36 cellular contexts compared by ENCODE assay signal in genomic region chr3:189459231-189459630, GRCh38.
"Had no signal": no experiment of that assay in that cellular context is flagged by ENCODE, and none has a peak within 500 bp of the region (broad histone marks: within the 10 kb centered on the region; RNA-seq: fewer than 3 reads in every experiment).

No MANE protein-coding gene starts in this region.

- H3K27ac ChIP-seq: ascending aorta, WERI-Rb-1 had no signal

- ATAC-seq: activated CD4-positive, alpha-beta T cell treated with anti-CD3 and anti-CD28 coated beads for 36 hours; activated CD4-positive, CD25-positive, alpha-beta regulatory T cell treated with anti-CD3 and anti-CD28 coated beads, Interleukin-2, amount 50 U/mL, for 24 hours; activated CD8-positive, alpha-beta memory T cell treated with anti-CD3 and anti-CD28 coated beads, Interleukin-2, amount 10 ng/mL, durations not matched to agents 7 days and 5 days; activated CD8-positive, alpha-beta T cell treated with anti-CD3 and anti-CD28 coated beads, Interleukin-2, amount 10 ng/mL, durations not matched to agents 7 days and 5 days; activated naive CD8-positive, alpha-beta T cell treated with anti-CD3 and anti-CD28 coated beads, Interleukin-2, amount 50 U/mL, for 24 hours; WTC11 had no signal

- H3K27me3 ChIP-seq: ascending aorta had no signal

- H3K27ac Mint-ChIP-seq: activated CD4-positive, alpha-beta memory T cell treated with anti-CD3 and anti-CD28 coated beads, Interleukin-2, amount 10 ng/mL, durations not matched to agents 7 days and 5 days; activated CD4-positive, alpha-beta T cell treated with anti-CD3 and anti-CD28 coated beads for 36 hours; activated CD4-positive, alpha-beta T cell treated with anti-CD3 and anti-CD28 coated beads, Interleukin-2, amount 10 ng/mL, durations not matched to agents 7 days and 5 days; activated CD8-positive, alpha-beta memory T cell treated with anti-CD3 and anti-CD28 coated beads, Interleukin-2, amount 10 ng/mL, durations not matched to agents 7 days and 5 days; activated CD8-positive, alpha-beta T cell treated with anti-CD3 and anti-CD28 coated beads, Interleukin-2, amount 10 ng/mL, durations not matched to agents 7 days and 5 days; activated naive CD4-positive, alpha-beta T cell treated with anti-CD3 and anti-CD28 coated beads, Interleukin-2, amount 10 ng/mL, durations not matched to agents 7 days and 5 days; activated naive CD8-positive, alpha-beta T cell; activated naive CD8-positive, alpha-beta T cell treated with anti-CD3 and anti-CD28 coated beads, Interleukin-2, amount 10 ng/mL, durations not matched to agents 7 days and 5 days; activated naive CD8-positive, alpha-beta T cell treated with anti-CD3 and anti-CD28 coated beads, Interleukin-2, amount 50 U/mL, for 24 hours; activated T-cell treated with anti-CD3 and anti-CD28 coated beads, Interleukin-2, amount 50 U/mL, for 24 hours; activated T-helper 2 cell treated with anti-CD3 and anti-CD28 coated beads, Interferon-gamma antibody, Interleukin-2, Interleukin-4, amounts not matched to agents 10 μg/mL and 5 μg/mL and 100 μg/mL, durations not matched to agents 14 hours and 24 hours and 36 hours; brain; T-helper 1 cell treated with Interleukin-12 subunit alpha and Interleukin-12 subunit beta and Interleukin-4 antibody, amounts not matched to agents 30 μg/mL and 1 μg/mL, for 36 hours; T-helper 2 cell treated with Interferon-gamma antibody and Interleukin-4, amounts not matched to agents 5 μg/mL and 100 μg/mL, for 36 hours; WTC11 had no signal

- H3K9me3 ChIP-seq: ascending aorta had no signal

- H3K36me3 ChIP-seq: ascending aorta, WERI-Rb-1 had no signal

- H3K36me3 Mint-ChIP-seq: activated CD8-positive, alpha-beta memory T cell treated with anti-CD3 and anti-CD28 coated beads, Interleukin-2, amount 10 ng/mL, durations not matched to agents 7 days and 5 days; activated naive CD4-positive, alpha-beta T cell treated with anti-CD3 and anti-CD28 coated beads, Interleukin-2, amount 10 ng/mL, durations not matched to agents 7 days and 5 days; activated naive CD4-positive, alpha-beta T cell treated with anti-CD3 and anti-CD28 coated beads, Interleukin-2, amount 50 U/mL, for 24 hours; activated naive CD8-positive, alpha-beta T cell; activated naive CD8-positive, alpha-beta T cell treated with anti-CD3 and anti-CD28 coated beads, Interleukin-2, amount 10 ng/mL, durations not matched to agents 7 days and 5 days; brain had no signal

- H3K4me1 ChIP-seq: ascending aorta had no signal

- H3K27me3 Mint-ChIP-seq: activated CD4-positive, alpha-beta memory T cell treated with anti-CD3 and anti-CD28 coated beads, Interleukin-2, amount 10 ng/mL, durations not matched to agents 7 days and 5 days; activated CD4-positive, alpha-beta T cell treated with anti-CD3 and anti-CD28 coated beads for 36 hours; activated CD4-positive, alpha-beta T cell treated with anti-CD3 and anti-CD28 coated beads, Interleukin-2, amount 10 ng/mL, durations not matched to agents 7 days and 5 days; activated CD8-positive, alpha-beta memory T cell treated with anti-CD3 and anti-CD28 coated beads, Interleukin-2, amount 10 ng/mL, durations not matched to agents 7 days and 5 days; activated naive CD4-positive, alpha-beta T cell treated with anti-CD3 and anti-CD28 coated beads, Interleukin-2, amount 10 ng/mL, durations not matched to agents 7 days and 5 days; activated naive CD4-positive, alpha-beta T cell treated with anti-CD3 and anti-CD28 coated beads, Interleukin-2, amount 50 U/mL, for 24 hours; activated naive CD8-positive, alpha-beta T cell treated with anti-CD3 and anti-CD28 coated beads, Interleukin-2, amount 10 ng/mL, durations not matched to agents 7 days and 5 days; activated naive CD8-positive, alpha-beta T cell treated with anti-CD3 and anti-CD28 coated beads, Interleukin-2, amount 50 U/mL, for 24 hours; activated T-cell treated with anti-CD3 and anti-CD28 coated beads, Interleukin-2, amount 50 U/mL, for 24 hours; central memory CD8-positive, alpha-beta T cell had no signal

- FAIRE-seq: TTC549 had no signal

- DNase-seq: activated CD4-positive, alpha-beta memory T cell treated with anti-CD3 and anti-CD28 coated beads, Interleukin-2, amount 10 ng/mL, durations not matched to agents 7 days and 5 days; activated CD4-positive, alpha-beta T cell treated with anti-CD3 and anti-CD28 coated beads for 1 hour; activated CD4-positive, alpha-beta T cell treated with anti-CD3 and anti-CD28 coated beads for 36 hours; activated CD4-positive, alpha-beta T cell treated with anti-CD3 and anti-CD28 coated beads for 48 hours; activated CD4-positive, alpha-beta T cell treated with anti-CD3 and anti-CD28 coated beads, Interleukin-2, amount 10 ng/mL, durations not matched to agents 7 days and 5 days; activated CD4-positive, alpha-beta T cell treated with anti-CD3 and anti-CD28 coated beads, Interleukin-2, amount 50 U/mL, for 48 hours; activated CD4-positive, CD25-positive, alpha-beta regulatory T cell; activated CD8-positive, alpha-beta memory T cell treated with anti-CD3 and anti-CD28 coated beads for 24 hours; activated CD8-positive, alpha-beta memory T cell treated with anti-CD3 and anti-CD28 coated beads, Interleukin-2, amount 10 ng/mL, durations not matched to agents 7 days and 5 days; activated CD8-positive, alpha-beta memory T cell treated with anti-CD3 and anti-CD28 coated beads, Interleukin-2, amount 50 U/mL, for 48 hours; activated CD8-positive, alpha-beta T cell treated with anti-CD3 and anti-CD28 coated beads, Interleukin-2, amount 10 ng/mL, durations not matched to agents 7 days and 5 days; activated effector memory CD4-positive, alpha-beta T cell treated with Interleukin-2 at 50 U/mL for 16 hours; activated gamma-delta T cell; activated naive CD4-positive, alpha-beta T cell treated with anti-CD3 and anti-CD28 coated beads, Interleukin-2, amount 10 ng/mL, durations not matched to agents 7 days and 5 days; activated naive CD4-positive, alpha-beta T cell treated with Interleukin-2 at 50 U/mL for 16 hours; activated naive CD8-positive, alpha-beta T cell treated with anti-CD3 and anti-CD28 coated beads, Interleukin-2, amount 10 ng/mL, durations not matched to agents 7 days and 5 days; activated naive CD8-positive, alpha-beta T cell treated with anti-CD3 and anti-CD28 coated beads, Interleukin-2, amount 50 U/mL, for 24 hours; activated T-cell treated with anti-CD3 and anti-CD28 coated beads, Interleukin-2, amount 50 U/mL, for 24 hours; activated T-cell treated with anti-CD3 and anti-CD28 coated beads, Interleukin-2, amount 50 U/mL, for 48 hours; amygdala; cerebellar nuclear complex; T-helper 1 cell; T-helper 2 cell; T-helper 9 cell; WERI-Rb-1 had no signal

- H3K4me1 Mint-ChIP-seq: activated CD4-positive, alpha-beta memory T cell treated with anti-CD3 and anti-CD28 coated beads, Interleukin-2, amount 10 ng/mL, durations not matched to agents 7 days and 5 days; activated CD4-positive, alpha-beta T cell treated with anti-CD3 and anti-CD28 coated beads, Interleukin-2, amount 10 ng/mL, durations not matched to agents 7 days and 5 days; activated CD8-positive, alpha-beta memory T cell treated with anti-CD3 and anti-CD28 coated beads, Interleukin-2, amount 10 ng/mL, durations not matched to agents 7 days and 5 days; activated naive CD4-positive, alpha-beta T cell treated with anti-CD3 and anti-CD28 coated beads, Interleukin-2, amount 10 ng/mL, durations not matched to agents 7 days and 5 days; activated naive CD4-positive, alpha-beta T cell treated with anti-CD3 and anti-CD28 coated beads, Interleukin-2, amount 50 U/mL, for 24 hours; activated naive CD8-positive, alpha-beta T cell treated with anti-CD3 and anti-CD28 coated beads, Interleukin-2, amount 10 ng/mL, durations not matched to agents 7 days and 5 days; activated naive CD8-positive, alpha-beta T cell treated with anti-CD3 and anti-CD28 coated beads, Interleukin-2, amount 50 U/mL, for 24 hours; central memory CD8-positive, alpha-beta T cell had no signal

- H3K9me3 Mint-ChIP-seq: activated naive CD4-positive, alpha-beta T cell treated with anti-CD3 and anti-CD28 coated beads, Interleukin-2, amount 10 ng/mL, durations not matched to agents 7 days and 5 days; activated naive CD4-positive, alpha-beta T cell treated with anti-CD3 and anti-CD28 coated beads, Interleukin-2, amount 50 U/mL, for 24 hours; activated naive CD8-positive, alpha-beta T cell treated with anti-CD3 and anti-CD28 coated beads, Interleukin-2, amount 50 U/mL, for 24 hours; activated T-cell treated with anti-CD3 and anti-CD28 coated beads, Interleukin-2, amount 50 U/mL, for 24 hours; central memory CD8-positive, alpha-beta T cell; T-helper 1 cell treated with Interleukin-12 subunit alpha and Interleukin-12 subunit beta and Interleukin-4 antibody, amounts not matched to agents 30 μg/mL and 1 μg/mL, for 36 hours had no signal

- H3K4me3 Mint-ChIP-seq: activated CD4-positive, alpha-beta memory T cell treated with anti-CD3 and anti-CD28 coated beads, Interleukin-2, amount 10 ng/mL, durations not matched to agents 7 days and 5 days; activated CD4-positive, alpha-beta T cell treated with anti-CD3 and anti-CD28 coated beads for 36 hours; activated CD4-positive, alpha-beta T cell treated with anti-CD3 and anti-CD28 coated beads, Interleukin-2, amount 10 ng/mL, durations not matched to agents 7 days and 5 days; activated CD8-positive, alpha-beta memory T cell treated with anti-CD3 and anti-CD28 coated beads, Interleukin-2, amount 10 ng/mL, durations not matched to agents 7 days and 5 days; activated CD8-positive, alpha-beta T cell treated with anti-CD3 and anti-CD28 coated beads, Interleukin-2, amount 10 ng/mL, durations not matched to agents 7 days and 5 days; activated naive CD4-positive, alpha-beta T cell treated with anti-CD3 and anti-CD28 coated beads, Interleukin-2, amount 10 ng/mL, durations not matched to agents 7 days and 5 days; activated naive CD4-positive, alpha-beta T cell treated with anti-CD3 and anti-CD28 coated beads, Interleukin-2, amount 50 U/mL, for 24 hours; activated naive CD8-positive, alpha-beta T cell; activated naive CD8-positive, alpha-beta T cell treated with anti-CD3 and anti-CD28 coated beads, Interleukin-2, amount 10 ng/mL, durations not matched to agents 7 days and 5 days; activated naive CD8-positive, alpha-beta T cell treated with anti-CD3 and anti-CD28 coated beads, Interleukin-2, amount 50 U/mL, for 24 hours; activated T-cell treated with anti-CD3 and anti-CD28 coated beads, Interleukin-2, amount 50 U/mL, for 24 hours; brain; central memory CD8-positive, alpha-beta T cell; T-helper 1 cell treated with Interleukin-12 subunit alpha and Interleukin-12 subunit beta and Interleukin-4 antibody, amounts not matched to agents 30 μg/mL and 1 μg/mL, for 36 hours; T-helper 2 cell treated with Interferon-gamma antibody and Interleukin-4, amounts not matched to agents 5 μg/mL and 100 μg/mL, for 36 hours; WTC11 had no signal

- H3K4me3 ChIP-seq: ascending aorta had no signal
